Comparison of ENCODE assay signal across 25 cellular contexts in genomic region chr9:38293022-38293421, GRCh38.
DNase-seq lines count a peak whose midpoint lies in the region; ATAC-seq, FAIRE-seq and TF ChIP-seq lines count a peak whose summit lies in the region.
"Had no signal": no experiment of that assay in that cellular context is flagged by ENCODE, and none has a peak within 500 bp of the region (broad histone marks: within the 10 kb centered on the region; RNA-seq: fewer than 3 reads in every experiment).

No MANE protein-coding gene starts in this region.

- no peak overlapping the region for H3K9ac ChIP-seq in HepG2 (ENCODE audit: insufficient read depth, low read depth, low read length)
- H3K9ac ChIP-seq: BLaER1 treated with 17β-estradiol and CSF1 and Interleukin-3, amounts not matched to agents 10 nM and 100 nM; GM23248 had no signal

- no peak overlapping the region for H2AFZ ChIP-seq in HepG2 (ENCODE audit: low read length)
- H2AFZ ChIP-seq: GM23248 had no signal

- POLR2A ChIA-PET in HepG2 (lab: Yijun Ruan, JAX): no interaction called here

- CTCF ChIA-PET in HepG2 (lab: Yijun Ruan, JAX; ENCODE audit: low intra/inter-chr PET ratio, low total read pairs): no interaction called here

- TF ChIP-seq RAD21 in HepG2 (CRISPR knock-in tag; IDR thresholded peaks at IDR 0.05): no peak

- no TSS peak for BruUV-seq in HepG2 (replicated peaks; lab: Mats Ljungman, UMichigan)

- ATAC-seq in HepG2: no peak
- ATAC-seq in HG03135 (IDR thresholded peaks at IDR 0.05; ENCODE audit: unreplicated experiment): no peak
- ATAC-seq: A549 had no signal

- TF ChIP-seq EP300 in HepG2 (IDR thresholded peaks at IDR 0.05; ENCODE audit: low read depth in 2 of 2, low read length in 2 of 2): no peak
- no peak for TF ChIP-seq EP300 in HepG2 (CRISPR knock-in tag; IDR thresholded peaks at IDR 0.05; ENCODE audit: borderline replicate concordance)

- H3K36me3 ChIP-seq in bronchial epithelial cell (ENCODE audit: control insufficient read depth, insufficient read depth, low read length): no peaks in the 10 kb centered on the region
- H3K36me3 ChIP-seq in HepG2 (replicated peaks in 1 of 2; ENCODE audit: control insufficient read depth in 1 of 2, insufficient read depth in 2 of 2, low read length in 2 of 2): no peaks in the 10 kb centered on the region
- H3K36me3 ChIP-seq: BE2C; BLaER1 treated with 17β-estradiol and CSF1 and Interleukin-3, amounts not matched to agents 10 nM and 100 nM had no signal

- TF ChIP-seq CTCF in bronchial epithelial cell (IDR thresholded peaks at IDR 0.05; ENCODE audit: insufficient read depth, low read length, severe bottlenecking) (no peak), HepG2 (CRISPR knock-in tag; IDR thresholded peaks at IDR 0.05) (no peak)

- in situ Hi-C loops in HepG2 (cut with HindIII; ENCODE audit: extremely low pct_ligation_motif_present, low pct_unique_long_range_greater_than_20kb): no loop called here

- H3K4me3 ChIP-seq in bronchial epithelial cell (ENCODE audit: low read depth, low read length) (no peak overlapping the region), HepG2 (replicated peaks in 1 of 3; ENCODE audit: insufficient read depth in 1 of 3, low read depth in 2 of 3, low read length in 3 of 3) (no peak overlapping the region)
- H3K4me3 ChIP-seq: A549; BLaER1 treated with 17β-estradiol and CSF1 and Interleukin-3, amounts not matched to agents 10 nM and 100 nM; GM23248 had no signal

- no peaks in the 10 kb centered on the region for H3K9me3 ChIP-seq in HepG2 (ENCODE audit: low read length)
- H3K9me3 ChIP-seq: A549; BE2C; BLaER1 treated with 17β-estradiol and CSF1 and Interleukin-3, amounts not matched to agents 10 nM and 100 nM had no signal

- peak; percentile 50 for FAIRE-seq in GM12891 (lab: Jason Lieb, UNC)
- FAIRE-seq in bronchial epithelial cell (lab: Jason Lieb, UNC): peak; percentile 55
- no peak for FAIRE-seq in HepG2 (lab: Jason Lieb, UNC)
- FAIRE-seq: A549, D721Med, GM12892, GM19239, H1 had no signal

- no peak for DNase-seq in GM12891 (ENCODE audit: insufficient read length, low spot score)
- no peak for DNase-seq in bronchial epithelial cell (ENCODE audit: low read depth)
- DNase-seq in HepG2 (ENCODE audit: low spot score): no peak
- DNase-seq in DMS153 treated with DMSO at 0.1 percent for 48 hours (lab: John Stamatoyannopoulos, UW; ENCODE audit: unreplicated experiment): no peak
- no peak for DNase-seq in activated CD4-positive, alpha-beta T cell treated with anti-CD3 and anti-CD28 coated beads, Interleukin-2, amount 50 U/mL, for 48 hours
- DNase-seq: 8988T; ACHN; AML-193; BE2C; CD4-positive, alpha-beta T cell; CD8-positive, alpha-beta memory T cell; DMS 273 treated with DMSO at 0.1 percent for 48 hours; DMS53; DMS79 treated with DMSO at 0.1 percent for 48 hours; GF-D8; GM23248; H7; HCEC 1CT had no signal

- intact Hi-C loops in HepG2 (cut with micrococcal nuclease; ENCODE audit: unreplicated experiment): no loop called here

- no CpG with 5 or more reads among the region's 4 CpGs for WGBS in HepG2 (ENCODE audit: low lambda C conversion rate)

- H3K79me2 ChIP-seq in HepG2 (ENCODE audit: insufficient read depth, low read length): no peaks in the 10 kb centered on the region

- no peaks in the 10 kb centered on the region for H4K20me1 ChIP-seq in HepG2 (ENCODE audit: insufficient read depth, low read length)
- H4K20me1 ChIP-seq: BLaER1 treated with 17β-estradiol and CSF1 and Interleukin-3, amounts not matched to agents 10 nM and 100 nM had no signal

- H3K27me3 ChIP-seq in bronchial epithelial cell (ENCODE audit: control insufficient read depth, insufficient read depth, low read length) (no peaks in the 10 kb centered on the region), HepG2 (ENCODE audit: control insufficient read depth in 1 of 2, insufficient read depth in 2 of 2, low read length in 2 of 2) (peaks cover 0 to 9% of the 10 kb centered on the region in 2 experiments; a peak in 2 of 5 replicates)
- H3K27me3 ChIP-seq: BE2C; BLaER1 treated with 17β-estradiol and CSF1 and Interleukin-3, amounts not matched to agents 10 nM and 100 nM had no signal

- no peak overlapping the region for H3K27ac ChIP-seq in HepG2 (ENCODE audit: extremely low read length, insufficient read depth, low read length)
- H3K27ac ChIP-seq: A549; BLaER1 treated with 17β-estradiol and CSF1 and Interleukin-3, amounts not matched to agents 10 nM and 100 nM; GM23248 had no signal

- TF ChIP-seq POLR2A in GM12891 (IDR thresholded peaks at IDR 0.05; ENCODE audit: low read depth, low read length): no peak
- no peak for TF ChIP-seq POLR2A in HepG2 (IDR thresholded peaks at IDR 0.05; ENCODE audit: insufficient read depth in 1 of 2, low read depth in 2 of 2, low read length in 2 of 2)

- H3K4me1 ChIP-seq in HepG2 (ENCODE audit: insufficient read depth, low read length): no peaks in the 10 kb centered on the region
- H3K4me1 ChIP-seq: A549; BE2C; BLaER1 treated with 17β-estradiol and CSF1 and Interleukin-3, amounts not matched to agents 10 nM and 100 nM had no signal

- no peak overlapping the region for H3K4me2 ChIP-seq in HepG2 (ENCODE audit: low read depth, low read length)
- H3K4me2 ChIP-seq: A549; BLaER1 treated with 17β-estradiol and CSF1 and Interleukin-3, amounts not matched to agents 10 nM and 100 nM had no signal

TF ChIP-seq in GM12891, 5 proteins besides CTCF, POLR2A, EP300 and RAD21:
- TF ChIP-seq TAF1 (IDR thresholded peaks at IDR 0.05; ENCODE audit: low read depth, low read length) (no peak), POLR2AphosphoS5 (IDR thresholded peaks at IDR 0.05; ENCODE audit: low read depth, low read length) (no peak), SPI1 (IDR thresholded peaks at IDR 0.05; ENCODE audit: low read depth, low read length) (no peak), PAX5 (IDR thresholded peaks at IDR 0.05; ENCODE audit: insufficient read depth, low read length, severe bottlenecking) (no peak), POU2F2 (IDR thresholded peaks at IDR 0.05; ENCODE audit: low read depth, low read length) (no peak)

TF ChIP-seq in HepG2, 621 proteins besides CTCF, POLR2A, EP300 and RAD21:
- TF ChIP-seq ZNF788 (CRISPR knock-in tag; IDR thresholded peaks at IDR 0.05; ENCODE audit: borderline replicate concordance) (no peak), ZMYM4 (CRISPR knock-in tag; IDR thresholded peaks at IDR 0.05) (no peak)
- TF ChIP-seq, protein P1, sequence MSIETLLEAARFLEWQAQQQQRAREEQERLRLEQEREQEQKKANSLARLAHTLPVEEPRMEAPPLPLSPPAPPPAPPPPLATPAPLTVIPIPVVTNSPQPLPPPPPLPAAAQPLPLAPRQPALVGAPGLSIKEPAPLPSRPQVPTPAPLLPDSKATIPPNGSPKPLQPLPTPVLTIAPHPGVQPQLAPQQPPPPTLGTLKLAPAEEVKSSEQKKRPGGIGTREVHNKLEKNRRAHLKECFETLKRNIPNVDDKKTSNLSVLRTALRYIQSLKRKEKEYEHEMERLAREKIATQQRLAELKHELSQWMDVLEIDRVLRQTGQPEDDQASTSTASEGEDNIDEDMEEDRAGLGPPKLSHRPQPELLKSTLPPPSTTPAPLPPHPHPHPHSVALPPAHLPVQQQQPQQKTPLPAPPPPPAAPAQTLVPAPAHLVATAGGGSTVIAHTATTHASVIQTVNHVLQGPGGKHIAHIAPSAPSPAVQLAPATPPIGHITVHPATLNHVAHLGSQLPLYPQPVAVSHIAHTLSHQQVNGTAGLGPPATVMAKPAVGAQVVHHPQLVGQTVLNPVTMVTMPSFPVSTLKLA (IDR thresholded peaks at IDR 0.05): peak; percentile 97
